19 cellular contexts compared by ENCODE assay signal in genomic region chr3:53617893-53618523, GRCh38.
A peak's percentile ranks its signal among the peaks of the same experiment; 100 is the strongest.
DNase-seq lines count a peak whose midpoint lies in the region; ATAC-seq, FAIRE-seq and TF ChIP-seq lines count a peak whose summit lies in the region.
"Had no signal": no experiment of that assay in that cellular context is flagged by ENCODE, and none has a peak within 500 bp of the region (broad histone marks: within the 10 kb centered on the region; RNA-seq: fewer than 3 reads in every experiment).

No MANE protein-coding gene starts in this region.

- H3K23ac ChIP-seq in H1 (ENCODE audit: insufficient read length): no peak overlapping the region

- no peak overlapping the region for H2BK12ac ChIP-seq in H1 (ENCODE audit: low read depth, low read length)

- ATAC-seq in left colon: peak; percentile 36
- ATAC-seq: K562 had no signal

- no peak overlapping the region for H3K56ac ChIP-seq in H1 (replicated peaks; ENCODE audit: insufficient read length, low read depth, low read length)

- no peak overlapping the region for H3K14ac ChIP-seq in H1 (ENCODE audit: insufficient read length)

- H3K79me2 ChIP-seq in H1 (ENCODE audit: control insufficient read depth in 1 of 2, insufficient read depth in 2 of 2, low read length in 2 of 2): no peaks in the 10 kb centered on the region

- peaks cover 0 to 3% (median 0%) of the 10 kb centered on the region in 11 experiments; a peak in 1 of 22 replicates for H3K9me3 ChIP-seq in BLaER1 treated with 17β-estradiol and CSF1 and Interleukin-3, amounts not matched to agents 10 nM and 100 nM (replicated peaks in 1 of 11)
- H3K9me3 ChIP-seq in H1 (ENCODE audit: insufficient read depth in 2 of 2, low read depth in 1 of 2, low read length in 1 of 2) (no peaks in the 10 kb centered on the region), stomach (no peaks in the 10 kb centered on the region)

- DNase-seq in H1 (ENCODE audit: low read depth in 1 of 2, low spot score in 2 of 2) (peak in 1 of 2 experiments; percentile 33), left colon (peak in 1 of 2 donors; percentile 21), stomach (peak; percentile 23), T-helper 2 cell (no peak), GM03348 (ENCODE audit: low spot score) (no peak), NCI-H526 treated with DMSO at 0.1 percent for 48 hours (lab: John Stamatoyannopoulos, UW) (no peak)
- DNase-seq: ACHN, DMS79 treated with DMSO at 0.1 percent for 48 hours, GM23248, HCEC 1CT, NCI-H1092 treated with DMSO at 0.1 percent for 48 hours, NCI-H146, NCI-H2029 treated with DMSO at 0.1 percent for 48 hours, NCI-H2171, NCI-H446 treated with DMSO at 0.1 percent for 48 hours, OCI-M1, SIG-M5 had no signal

- peaks cover 37 to 54% (median 51%) of the 10 kb centered on the region in 10 experiments for H3K4me1 ChIP-seq in BLaER1 treated with 17β-estradiol and CSF1 and Interleukin-3, amounts not matched to agents 10 nM and 100 nM
- H3K4me1 ChIP-seq in H1 (replicated peaks in 1 of 4; ENCODE audit: control insufficient read depth in 3 of 4, insufficient read depth in 4 of 4, low read length in 3 of 4) (peaks cover 0 to 7% (median 0%) of the 10 kb centered on the region in 4 experiments; a peak in 2 of 7 replicates), stomach (no peaks in the 10 kb centered on the region)

- POLR2A ChIA-PET in H1 (lab: Charles Lee; ENCODE audit: partially characterized antibody): no interaction called here

- no peaks in the 10 kb centered on the region for H3K27me3 ChIP-seq in BLaER1 treated with 17β-estradiol and CSF1 and Interleukin-3, amounts not matched to agents 10 nM and 100 nM
- no peaks in the 10 kb centered on the region for H3K27me3 ChIP-seq in H1 (replicated peaks in 1 of 4; ENCODE audit: control insufficient read depth in 3 of 4, extremely low read depth in 1 of 4, insufficient read depth in 3 of 4, low read length in 3 of 4)
- H3K27me3 ChIP-seq in stomach: peaks cover 0 to 17% (median 0%) of the 10 kb centered on the region in 3 donors

- H4K91ac ChIP-seq in H1 (replicated peaks; ENCODE audit: insufficient read length, low read length): no peak overlapping the region

- intact Hi-C loops in left colon (cut with DNase I, micrococcal nuclease): no loop called here
- intact Hi-C loops in stomach (cut with DNase I; ENCODE audit: low total_unique reads): no loop called here

- no peak overlapping the region for H3K4ac ChIP-seq in H1 (replicated peaks; ENCODE audit: insufficient read length, low read depth, low read length)

- H3K27ac ChIP-seq in BLaER1 treated with 17β-estradiol and CSF1 and Interleukin-3, amounts not matched to agents 10 nM and 100 nM: no peak overlapping the region
- no peak overlapping the region for H3K27ac ChIP-seq in H1 (ENCODE audit: low read depth, low read length)
- no peak overlapping the region for H3K27ac ChIP-seq in stomach
- H3K27ac ChIP-seq: GM23248 had no signal

- no peaks in the 10 kb centered on the region for H3K79me1 ChIP-seq in H1 (ENCODE audit: low read depth, low read length)

- H2BK15ac ChIP-seq in H1 (ENCODE audit: low read length): no peak overlapping the region

- FAIRE-seq in H1 (lab: Jason Lieb, UNC): no peak
- FAIRE-seq: K562 had no signal

- no peaks in the 10 kb centered on the region for H4K20me1 ChIP-seq in BLaER1 treated with 17β-estradiol and CSF1 and Interleukin-3, amounts not matched to agents 10 nM and 100 nM
- no peaks in the 10 kb centered on the region for H4K20me1 ChIP-seq in H1 (replicated peaks in 1 of 2; ENCODE audit: control insufficient read depth in 1 of 2, insufficient read depth in 2 of 2, low read length in 2 of 2)

- TF ChIP-seq POLR2A in H1 (IDR thresholded peaks at IDR 0.05; ENCODE audit: control extremely low read depth in 1 of 2, low read depth in 2 of 2, low read length in 2 of 2): no peak
- no peak for TF ChIP-seq POLR2A in stomach (IDR thresholded peaks at IDR 0.05)

- H2BK20ac ChIP-seq in H1 (ENCODE audit: low read length): no peak overlapping the region

- no peak overlapping the region for H2AFZ ChIP-seq in H1 (ENCODE audit: low read length)
- H2AFZ ChIP-seq: GM23248 had no signal

- H3K9ac ChIP-seq in BLaER1 treated with 17β-estradiol and CSF1 and Interleukin-3, amounts not matched to agents 10 nM and 100 nM: no peak overlapping the region
- H3K9ac ChIP-seq in H1 (replicated peaks in 1 of 4; ENCODE audit: extremely low read depth in 1 of 4, low read depth in 3 of 4, low read length in 3 of 4): no peak overlapping the region
- H3K9ac ChIP-seq: GM23248 had no signal

- no peak overlapping the region for H2BK120ac ChIP-seq in H1 (replicated peaks; ENCODE audit: low read depth, low read length)

- H3K18ac ChIP-seq in H1 (ENCODE audit: extremely low read depth, low read length): no peak overlapping the region

- H3K36me3 ChIP-seq in BLaER1 treated with 17β-estradiol and CSF1 and Interleukin-3, amounts not matched to agents 10 nM and 100 nM: no peaks in the 10 kb centered on the region
- H3K36me3 ChIP-seq in H1 (ENCODE audit: control insufficient read depth in 2 of 4, insufficient read depth in 4 of 4, low read length in 3 of 4) (no peaks in the 10 kb centered on the region), stomach (no peaks in the 10 kb centered on the region)

- TF ChIP-seq EP300 in H1 (IDR thresholded peaks at IDR 0.05; ENCODE audit: borderline replicate concordance in 1 of 2, low read depth in 2 of 2, low read length in 2 of 2): no peak
- TF ChIP-seq EP300 in stomach (IDR thresholded peaks at IDR 0.05): no peak

- 0 out of 2 replicates have a peak overlapping the region, but pooled peaks have one; percentile 31 for H4K8ac ChIP-seq in H1 (ENCODE audit: extremely low read depth, insufficient read depth, low read length)

- 87% methylated on average over 8 of the region's 8 CpGs; no CpG with 5 or more reads in 1 of the 2 experiments for WGBS in H1 (ENCODE audit: extremely low coverage in 1 of 2, insufficient coverage in 1 of 2, insufficient read length in 1 of 2, insufficient replicate concordance in 2 of 2, low coverage in 1 of 2, low lambda C conversion rate in 2 of 2, missing lambda C conversion rate in 1 of 2), 2 experiments
- 85 to 91% (median 89%) methylated on average over 8 of the region's 8 CpGs for WGBS in stomach, 5 donors

- H4K5ac ChIP-seq in H1 (ENCODE audit: insufficient read length, low read depth, low read length): no peak overlapping the region

- H3K4me2 ChIP-seq in BLaER1 treated with 17β-estradiol and CSF1 and Interleukin-3, amounts not matched to agents 10 nM and 100 nM: peak overlapping the region; percentile 61 to 91 (median 82); a peak in 16 of 22 replicates
- H3K4me2 ChIP-seq in H1 (ENCODE audit: insufficient read depth in 1 of 2, low read depth in 2 of 2, low read length in 2 of 2): no peak overlapping the region

- no peak overlapping the region for H2BK5ac ChIP-seq in H1 (ENCODE audit: low read depth, low read length)

- no peaks in the 10 kb centered on the region for H3K23me2 ChIP-seq in H1 (ENCODE audit: low read depth, low read length)

- H3K4me3 ChIP-seq in BLaER1 treated with 17β-estradiol and CSF1 and Interleukin-3, amounts not matched to agents 10 nM and 100 nM: no peak overlapping the region
- H3K4me3 ChIP-seq in H1 (ENCODE audit: extremely low read depth in 1 of 4, insufficient read depth in 2 of 4, low read depth in 3 of 4, low read length in 4 of 4): no peak overlapping the region
- no peak overlapping the region for H3K4me3 ChIP-seq in stomach
- H3K4me3 ChIP-seq: GM23248, K562 had no signal

- no peak for TF ChIP-seq CTCF in H1 (IDR thresholded peaks at IDR 0.05; ENCODE audit: control extremely low read depth in 1 of 3, insufficient read depth in 1 of 3, low read depth in 1 of 3, low read length in 3 of 3)
- no peak for TF ChIP-seq CTCF in stomach (IDR thresholded peaks at IDR 0.05)

- no peak for TF ChIP-seq RAD21 in H1 (IDR thresholded peaks at IDR 0.05 in 1 of 2, conservative IDR thresholded peaks at IDR 0.05 in 1 of 2; ENCODE audit: low read depth in 2 of 2, low read length in 2 of 2)

- H2AK5ac ChIP-seq in H1 (ENCODE audit: low read depth, low read length): no peak overlapping the region

- CTCF ChIA-PET in H1 (lab: Charles Lee; ENCODE audit: partially characterized antibody): interaction anchor here (0.7 to 1.1 kb wide), 4 partner anchors 26 to 190 kb away, joined by 3 to 6 read pairs (median 4); no protein-coding TSS in a partner anchor

TF ChIP-seq in H1, 55 proteins besides CTCF, POLR2A, EP300 and RAD21 (continues in another document):
- TF ChIP-seq EGR1 (IDR thresholded peaks at IDR 0.05; ENCODE audit: borderline replicate concordance, low read depth, low read length): no peak

Comparison
In these comparisons a context has a peak if more than half of its experiments do, and no peak if none do; other contexts are left out.
1. H3K4me2 ChIP-seq: peak in BLaER1 treated with 17β-estradiol and CSF1 and Interleukin-3, amounts not matched to agents 10 nM and 100 nM (11 of 11); none in H1 (0 of 2).